In genomic region chr13:45540195-45540594, GRCh38 we compare ENCODE assay signal across 16 cellular contexts.
DNase-seq lines count a peak whose midpoint lies in the region; ATAC-seq, FAIRE-seq and TF ChIP-seq lines count a peak whose summit lies in the region.
"Had no signal": no experiment of that assay in that cellular context is flagged by ENCODE, and none has a peak within 500 bp of the region (broad histone marks: within the 10 kb centered on the region; RNA-seq: fewer than 3 reads in every experiment).

No MANE protein-coding gene starts in this region.

- in situ Hi-C loops in IMR-90 (cut with MboI; ENCODE audit: low sequenced_read_pairs) = no loop called here

- FAIRE-seq in kidney (lab: Jason Lieb, UNC) = no peak
- FAIRE-seq: H54, HTR-8/SVneo had no signal

- H2BK5ac ChIP-seq in IMR-90 (ENCODE audit: low read depth, low read length, poor library complexity, severe bottlenecking) (no peak overlapping the region), neuronal stem cell (ENCODE audit: low read length) (no peak overlapping the region)

- H3K36me3 ChIP-seq in GM23338 (ENCODE audit: insufficient read depth) (no peaks in the 10 kb centered on the region), IMR-90 (ENCODE audit: control insufficient read depth, insufficient read depth, low read length) (peaks cover 10% of the 10 kb centered on the region), neuronal stem cell (replicated peaks in 1 of 2; ENCODE audit: control insufficient read depth in 2 of 2, insufficient read depth in 2 of 2, low read length in 2 of 2) (peaks cover 0 to 15% of the 10 kb centered on the region in 2 donors), kidney (ENCODE audit: control insufficient read depth in 1 of 2, insufficient read depth in 2 of 2, low read length in 2 of 2) (peaks cover 5 to 9% of the 10 kb centered on the region in 2 donors), BE2C (peaks cover 5% of the 10 kb centered on the region)

- H2AK9ac ChIP-seq in IMR-90 (replicated peaks; ENCODE audit: low read depth, low read length, poor library complexity) = no peak overlapping the region

- H3K4me1 ChIP-seq in GM23338 (ENCODE audit: insufficient read depth) = no peaks in the 10 kb centered on the region
- peaks cover 3% of the 10 kb centered on the region; the same call in 1 of the 2 replicates for H3K4me1 ChIP-seq in IMR-90 (ENCODE audit: control insufficient read depth, insufficient read depth, low read length)
- H3K4me1 ChIP-seq in neuronal stem cell (ENCODE audit: control insufficient read depth in 2 of 2, insufficient read depth in 1 of 2, low read depth in 1 of 2, low read length in 2 of 2) = peaks cover 0 to 5% of the 10 kb centered on the region in 2 donors
- H3K4me1 ChIP-seq in kidney (ENCODE audit: control insufficient read depth in 1 of 2, insufficient read depth in 1 of 2, low read depth in 1 of 2, low read length in 2 of 2) = no peaks in the 10 kb centered on the region
- 0 out of 2 replicates have a peak, but pooled peaks cover 2% of the 10 kb centered on the region for H3K4me1 ChIP-seq in BE2C

- no peaks in the 10 kb centered on the region for H3K36me3 Mint-ChIP-seq in GM23338 (ENCODE audit: low read depth)

- no peak overlapping the region for H3K27ac ChIP-seq in GM23338 (ENCODE audit: low read depth)
- no peak overlapping the region for H3K27ac ChIP-seq in IMR-90 (ENCODE audit: insufficient read depth, low read length)
- no peak overlapping the region for H3K27ac ChIP-seq in neuronal stem cell (replicated peaks; ENCODE audit: low read length)
- no peak overlapping the region for H3K27ac ChIP-seq in kidney (ENCODE audit: low read depth in 2 of 2, low read length in 2 of 2)
- H3K27ac ChIP-seq: BLaER1 had no signal

- dilution Hi-C loops in IMR-90 (cut with HindIII; ENCODE audit: low sequenced_read_pairs, unreplicated experiment) = no loop called here

- no peaks in the 10 kb centered on the region for H3F3A ChIP-seq in GM23338 (replicated peaks; ENCODE audit: low read depth)

- CTCF ChIA-PET in IMR-90 (lab: Yijun Ruan, JAX) = no interaction called here

- H3K27ac Mint-ChIP-seq in GM23338 = peak overlapping the region; percentile 44; the same call in 1 of the 2 replicates

- peaks cover 4% of the 10 kb centered on the region; the same call in 1 of the 2 replicates for H3K9me1 ChIP-seq in IMR-90 (ENCODE audit: insufficient read depth, low read length)

- no peaks in the 10 kb centered on the region for H3K79me2 ChIP-seq in GM23338 (replicated peaks; ENCODE audit: insufficient read depth)

- H3K27me3 ChIP-seq in GM23338 (ENCODE audit: insufficient read depth) (no peaks in the 10 kb centered on the region), IMR-90 (ENCODE audit: control insufficient read depth, insufficient read depth, low read length) (no peaks in the 10 kb centered on the region; the same call in 1 of the 2 replicates), neuronal stem cell (ENCODE audit: control insufficient read depth in 3 of 3, insufficient read depth in 3 of 3, low read depth in 1 of 3, low read length in 3 of 3) (no peaks in the 10 kb centered on the region), BE2C (no peaks in the 10 kb centered on the region)
- H3K27me3 ChIP-seq: BLaER1 had no signal

- no peak overlapping the region for H2BK12ac ChIP-seq in neuronal stem cell (ENCODE audit: low read length)

- H3K4ac ChIP-seq in IMR-90 (ENCODE audit: low read depth, low read length) (no peak overlapping the region), neuronal stem cell (ENCODE audit: low read length) (no peak overlapping the region)

- H2BK120ac ChIP-seq in IMR-90 (ENCODE audit: low read depth, low read length) (no peak overlapping the region), neuronal stem cell (ENCODE audit: low read depth, low read length) (no peak overlapping the region)

- H3K9me2 ChIP-seq in GM23338 (ENCODE audit: insufficient read depth) = no peaks in the 10 kb centered on the region

- H3K18ac ChIP-seq in IMR-90 (ENCODE audit: low read depth, low read length) (no peak overlapping the region), neuronal stem cell (ENCODE audit: low read length) (no peak overlapping the region)

- no TSS peak for BruUV-seq in IMR-90 (replicated peaks; lab: Mats Ljungman, UMichigan)

- no peak overlapping the region for H4K5ac ChIP-seq in IMR-90 (ENCODE audit: low read depth, low read length)

- no peak overlapping the region for H3K4me3 Mint-ChIP-seq in GM23338
- H3K4me3 Mint-ChIP-seq: CD8-positive, alpha-beta memory T cell had no signal

- no peak; the same call in 2 of the 3 replicates for ATAC-seq in GM23338
- no peak for ATAC-seq in IMR-90 (ENCODE audit: low read depth)
- peak; percentile 4 for ATAC-seq in left colon
- no peak for ATAC-seq in HG02759 (IDR thresholded peaks at IDR 0.05; ENCODE audit: unreplicated experiment)
- ATAC-seq in GM19395 (IDR thresholded peaks at IDR 0.05; ENCODE audit: unreplicated experiment) = no peak

- H2BK15ac ChIP-seq in IMR-90 (ENCODE audit: low read depth, low read length) (no peak overlapping the region), neuronal stem cell (ENCODE audit: low read length) (no peak overlapping the region)

- H3K9ac ChIP-seq in IMR-90 (ENCODE audit: low read depth, low read length) (no peak overlapping the region), neuronal stem cell (ENCODE audit: low read depth, low read length, poor library complexity) (no peak overlapping the region), kidney (ENCODE audit: low read length in 2 of 2) (no peak overlapping the region)
- H3K9ac ChIP-seq: BLaER1 had no signal

- peaks cover 6% of the 10 kb centered on the region for H3K27me3 Mint-ChIP-seq in GM23338 (ENCODE audit: insufficient read depth, low read depth, poor library complexity)
- H3K27me3 Mint-ChIP-seq: CD8-positive, alpha-beta memory T cell had no signal

- H3K56ac ChIP-seq in IMR-90 (ENCODE audit: extremely low read depth, insufficient read depth, low read length) = no peak overlapping the region

- TF ChIP-seq CTCF in GM23338 (conservative IDR thresholded peaks at IDR 0.05; ENCODE audit: low read depth in 2 of 2) (no peak; a peak in 1 of 4 replicates), IMR-90 (conservative IDR thresholded peaks at IDR 0.05; ENCODE audit: low read depth, low read length) (no peak), kidney (IDR thresholded peaks at IDR 0.05; ENCODE audit: borderline replicate concordance, extremely low read depth, insufficient read depth) (no peak), BE2C (IDR thresholded peaks at IDR 0.05; ENCODE audit: low read depth, low read length) (no peak)

- TF ChIP-seq POLR2A in IMR-90 (IDR thresholded peaks at IDR 0.05; ENCODE audit: low read depth, low read length) = no peak

- H4K91ac ChIP-seq in IMR-90 (ENCODE audit: insufficient read depth, low read depth, low read length) = no peak overlapping the region
- no peak overlapping the region for H4K91ac ChIP-seq in neuronal stem cell (ENCODE audit: low read depth, low read length, poor library complexity)

- H2BK20ac ChIP-seq in IMR-90 (ENCODE audit: low read depth, low read length) = no peak overlapping the region

- H2AK5ac ChIP-seq in IMR-90 (ENCODE audit: low read depth, low read length) (no peak overlapping the region), neuronal stem cell (ENCODE audit: low read depth, low read length) (peak overlapping the region; percentile 9)

- no peaks in the 10 kb centered on the region for H3K9me3 ChIP-seq in IMR-90 (ENCODE audit: control insufficient read depth, insufficient read depth, low read length)
- H3K9me3 ChIP-seq in neuronal stem cell (replicated peaks in 1 of 2; ENCODE audit: control insufficient read depth in 2 of 2, insufficient read depth in 1 of 2, low read depth in 1 of 2, low read length in 2 of 2) = no peaks in the 10 kb centered on the region
- no peaks in the 10 kb centered on the region for H3K9me3 ChIP-seq in kidney (ENCODE audit: control insufficient read depth in 1 of 2, low read length in 2 of 2)
- H3K9me3 ChIP-seq in BE2C = no peaks in the 10 kb centered on the region
- H3K9me3 ChIP-seq: BLaER1 had no signal

- H4K8ac ChIP-seq in IMR-90 (ENCODE audit: low read depth in 2 of 2, low read length in 2 of 2) (no peak overlapping the region), neuronal stem cell (ENCODE audit: low read depth, low read length) (no peak overlapping the region)

- H3K4me3 ChIP-seq in GM23338 = no peak overlapping the region
- H3K4me3 ChIP-seq in IMR-90 (ENCODE audit: insufficient read depth, low read depth, low read length) = no peak overlapping the region
- no peak overlapping the region for H3K4me3 ChIP-seq in neuronal stem cell (ENCODE audit: low read length in 2 of 2)
- H3K4me3 ChIP-seq in kidney (ENCODE audit: low read length in 2 of 2) = no peak overlapping the region
- no peak overlapping the region for H3K4me3 ChIP-seq in BE2C (ENCODE audit: low read depth, low read length)
- H3K4me3 ChIP-seq: BLaER1 had no signal

- intact Hi-C loops in IMR-90 (cut with micrococcal nuclease) (no loop called here), left colon (cut with DNase I, micrococcal nuclease) (no loop called here), kidney (cut with DNase I) (no loop called here)

- H3K4me2 ChIP-seq in GM23338 (no peak overlapping the region), IMR-90 (ENCODE audit: low read depth, low read length) (no peak overlapping the region), neuronal stem cell (ENCODE audit: insufficient read depth, low read length, poor library complexity, severe bottlenecking) (no peak overlapping the region)
- H3K4me2 ChIP-seq: BLaER1 had no signal

- 80% methylated on average over 1 of the region's 6 CpGs; no CpG with 5 or more reads in 1 of the 2 experiments for WGBS in IMR-90 (ENCODE audit: extremely low coverage in 2 of 2, insufficient read length in 1 of 2), 2 experiments
- WGBS in neuronal stem cell (ENCODE audit: extremely low coverage in 2 of 2, insufficient read length in 2 of 2, insufficient replicate concordance in 1 of 2), 2 donors = no CpG with 5 or more reads among the region's 6 CpGs

- H4K20me1 ChIP-seq in GM23338 (replicated peaks; ENCODE audit: insufficient read depth) (peaks cover under 1% of the 10 kb centered on the region; the same call in 1 of the 2 replicates), IMR-90 (ENCODE audit: insufficient read depth, low read length) (peaks cover 4% of the 10 kb centered on the region; the same call in 1 of the 2 replicates)
- H4K20me1 ChIP-seq: BLaER1 had no signal

- H2AFZ ChIP-seq in GM23338 = no peak overlapping the region
- no peak overlapping the region for H2AFZ ChIP-seq in IMR-90 (replicated peaks; ENCODE audit: low read length, poor library complexity)
- no peak overlapping the region for H2AFZ ChIP-seq in neuronal stem cell (ENCODE audit: low read length)

- no peak overlapping the region for H3K23ac ChIP-seq in IMR-90 (ENCODE audit: low read depth, low read length)
- no peak overlapping the region for H3K23ac ChIP-seq in neuronal stem cell (ENCODE audit: low read depth, low read length, poor library complexity)

- DNase-seq in GM23338 (ENCODE audit: low spot score) (no peak), IMR-90 (no peak), left colon (no peak), neuronal stem cell (ENCODE audit: low spot score) (no peak), kidney (no peak), BE2C (no peak)
- DNase-seq: CD8-positive, alpha-beta memory T cell; DMS53; GF-D8; Kasumi-1; KBM-7 had no signal

- no peak overlapping the region for H3K14ac ChIP-seq in IMR-90 (replicated peaks; ENCODE audit: low read depth, low read length)
- no peak overlapping the region for H3K14ac ChIP-seq in neuronal stem cell (ENCODE audit: low read length)

- no peaks in the 10 kb centered on the region for H3K4me1 Mint-ChIP-seq in GM23338
- H3K4me1 Mint-ChIP-seq: CD8-positive, alpha-beta memory T cell had no signal

- POLR2A ChIA-PET in IMR-90 (lab: Charles Lee; ENCODE audit: unreplicated experiment) = no interaction called here

- H3K9me3 Mint-ChIP-seq in GM23338 = no peaks in the 10 kb centered on the region
- H3K9me3 Mint-ChIP-seq: CD8-positive, alpha-beta memory T cell had no signal

- no peaks in the 10 kb centered on the region for H3K79me1 ChIP-seq in IMR-90 (ENCODE audit: low read depth in 1 of 2, low read length in 2 of 2)
- H3K79me1 ChIP-seq in neuronal stem cell (ENCODE audit: low read depth, low read length) = no peaks in the 10 kb centered on the region

- no peak for TF ChIP-seq RAD21 in IMR-90 (IDR thresholded peaks at IDR 0.05; ENCODE audit: low read length)
